8 cellular contexts compared by ENCODE assay signal in genomic region chr20:4740774-4741431, GRCh38. TPM values are rescaled to one million over a fixed set of nuclear protein-coding genes. Genes with fewer than 3 reads are reported as not detected.
DNase-seq lines count a peak whose midpoint lies in the region; ATAC-seq, FAIRE-seq and TF ChIP-seq lines count a peak whose summit lies in the region.

No MANE protein-coding gene starts in this region.

- H3K27me3 ChIP-seq in BE2C (no peaks in the 10 kb centered on the region), SK-N-SH (ENCODE audit: insufficient read depth) (peaks cover 18% of the 10 kb centered on the region; the same call in 1 of the 2 replicates), hepatocyte (peaks cover 8% of the 10 kb centered on the region)

- peak; percentile 49 for TF ChIP-seq RAD21 in SK-N-SH (IDR thresholded peaks at IDR 0.05; ENCODE audit: low read length)

- no peak for ATAC-seq in HG02973 (IDR thresholded peaks at IDR 0.05; ENCODE audit: unreplicated experiment)

- H3K4me3 ChIP-seq in BE2C (ENCODE audit: low read depth, low read length): no peak overlapping the region
- H3K4me3 ChIP-seq in SK-N-SH (ENCODE audit: low read depth in 2 of 2, low read length in 1 of 2): peak overlapping the region in 1 of 2 experiments; percentile 42; a peak in 1 of 4 replicates
- no peak overlapping the region for H3K4me3 ChIP-seq in hepatocyte

- H3K9me3 ChIP-seq in BE2C (no peaks in the 10 kb centered on the region), SK-N-SH (no peaks in the 10 kb centered on the region), hepatocyte (ENCODE audit: low read depth) (no peaks in the 10 kb centered on the region)

- H3K4me1 Mint-ChIP-seq in activated naive CD4-positive, alpha-beta T cell treated with anti-CD3 and anti-CD28 coated beads for 36 hours (ENCODE audit: low read depth): no peaks in the 10 kb centered on the region

- H3F3A ChIP-seq in SK-N-SH (replicated peaks; ENCODE audit: insufficient read depth): no peaks in the 10 kb centered on the region

- no peak for TF ChIP-seq POLR2A in H54 (IDR thresholded peaks at IDR 0.05; ENCODE audit: low read depth, low read length)

- intact Hi-C loops in activated naive CD4-positive, alpha-beta T cell treated with anti-CD3 and anti-CD28 coated beads for 36 hours (cut with micrococcal nuclease): loop anchor here (1.0 kb wide), 1 partner anchor 215 kb away; no protein-coding TSS in a partner anchor

- no peaks in the 10 kb centered on the region for H3K9me3 Mint-ChIP-seq in activated naive CD4-positive, alpha-beta T cell treated with anti-CD3 and anti-CD28 coated beads for 36 hours

- CTCF ChIA-PET in SK-N-SH (lab: Yijun Ruan, JAX): interaction anchor here (0.6 to 5.0 kb wide), 37 partner anchors 8 to 616 kb away, joined by 3 to 21 read pairs (median 4); partner anchors contain the start of gene PRND
- CTCF ChIA-PET in activated naive CD4-positive, alpha-beta T cell treated with anti-CD3 and anti-CD28 coated beads for 36 hours (lab: Charles Lee): interaction anchor here (0.6 to 2.2 kb wide), 25 partner anchors 8 to 633 kb away, joined by 3 to 15 read pairs (median 4); no protein-coding TSS in a partner anchor

- H2AFZ ChIP-seq in SK-N-SH (ENCODE audit: low read depth) (no peak overlapping the region), hepatocyte (no peak overlapping the region)

- peaks cover 3% of the 10 kb centered on the region for H3K27me3 Mint-ChIP-seq in activated naive CD4-positive, alpha-beta T cell treated with anti-CD3 and anti-CD28 coated beads for 36 hours (ENCODE audit: low read depth)

- 5% methylated on average over 10 of the region's 10 CpGs for WGBS in SK-N-SH (ENCODE audit: low lambda C conversion rate)
- WGBS in hepatocyte (ENCODE audit: low lambda C conversion rate, missing lambda C conversion rate): 41% methylated on average over 10 of the region's 10 CpGs

- no peak for TF ChIP-seq EP300 in SK-N-SH (IDR thresholded peaks at IDR 0.05; ENCODE audit: borderline replicate concordance in 1 of 2, low read depth in 1 of 2, low read length in 1 of 2)

- no peaks in the 10 kb centered on the region for H3K79me2 ChIP-seq in SK-N-SH (ENCODE audit: insufficient read depth)
- H3K79me2 ChIP-seq in hepatocyte: no peaks in the 10 kb centered on the region

- POLR2A ChIA-PET in SK-N-SH (lab: Yijun Ruan, JAX): no interaction called here

- no peak overlapping the region for H3K27ac ChIP-seq in SK-N-SH (ENCODE audit: low read depth in 2 of 2, low read length in 1 of 2)
- no peak overlapping the region for H3K27ac ChIP-seq in hepatocyte

- H4K20me1 ChIP-seq in SK-N-SH (ENCODE audit: insufficient read depth) (no peaks in the 10 kb centered on the region), hepatocyte (ENCODE audit: insufficient read depth, poor library complexity, severe bottlenecking) (no peaks in the 10 kb centered on the region)

- H3K36me3 Mint-ChIP-seq in activated naive CD4-positive, alpha-beta T cell treated with anti-CD3 and anti-CD28 coated beads for 36 hours (ENCODE audit: low read depth): no peaks in the 10 kb centered on the region

- H3K4me1 ChIP-seq in BE2C: no peaks in the 10 kb centered on the region
- no peaks in the 10 kb centered on the region for H3K4me1 ChIP-seq in SK-N-SH (ENCODE audit: control insufficient read depth in 1 of 2, insufficient read depth in 2 of 2, low read depth in 1 of 2, low read length in 1 of 2)
- H3K4me1 ChIP-seq in hepatocyte (ENCODE audit: insufficient read depth): no peaks in the 10 kb centered on the region

- no peaks in the 10 kb centered on the region for H3K36me3 ChIP-seq in BE2C
- H3K36me3 ChIP-seq in SK-N-SH (replicated peaks in 1 of 2; ENCODE audit: control insufficient read depth in 1 of 2, insufficient read depth in 2 of 2, low read length in 1 of 2): no peaks in the 10 kb centered on the region
- no peaks in the 10 kb centered on the region for H3K36me3 ChIP-seq in hepatocyte (replicated peaks; ENCODE audit: insufficient read depth, low read depth)

- H3K4me2 ChIP-seq in SK-N-SH (no peak overlapping the region), hepatocyte (no peak overlapping the region)

- H3K9ac ChIP-seq in SK-N-SH: no peak overlapping the region

- no peak overlapping the region for H3K4me3 Mint-ChIP-seq in activated naive CD4-positive, alpha-beta T cell treated with anti-CD3 and anti-CD28 coated beads for 36 hours

- no peaks in the 10 kb centered on the region for H3K9me2 ChIP-seq in SK-N-SH
- H3K9me2 ChIP-seq in hepatocyte (replicated peaks; ENCODE audit: insufficient read depth): no peaks in the 10 kb centered on the region

- no peak overlapping the region for H3K27ac Mint-ChIP-seq in activated naive CD4-positive, alpha-beta T cell treated with anti-CD3 and anti-CD28 coated beads for 36 hours

- TF ChIP-seq CTCF in BE2C (IDR thresholded peaks at IDR 0.05; ENCODE audit: low read depth, low read length): peak; percentile 82
- peak; percentile 82 for TF ChIP-seq CTCF in SK-N-SH (IDR thresholded peaks at IDR 0.05)
- TF ChIP-seq CTCF in hepatocyte (IDR thresholded peaks at IDR 0.05; ENCODE audit: poor library complexity): peak; percentile 67

- DNase-seq in BE2C (peak; percentile 62), H54 (ENCODE audit: insufficient read length, low spot score) (peak; percentile 30), SK-N-SH (peak; percentile 41), hepatocyte (ENCODE audit: low spot score) (peak; percentile 60), T1000 (lab: John Stamatoyannopoulos, UW) (no peak)
- DNase-seq in activated naive CD4-positive, alpha-beta T cell treated with anti-CD3 and anti-CD28 coated beads for 36 hours: peak; percentile 79
- peak; percentile 37 for DNase-seq in stimulated activated CD4-positive, alpha-beta T cell treated with anti-CD3 and anti-CD28 coated beads, Interleukin-2, amount 100 ng/mL, for 4 hours (ENCODE audit: low read depth)

- no peak for FAIRE-seq in H54 (lab: Jason Lieb, UNC)

TF ChIP-seq in SK-N-SH, 30 proteins besides CTCF, POLR2A, EP300 and RAD21:
- TF ChIP-seq POLR2AphosphoS5 (IDR thresholded peaks at IDR 0.05; ENCODE audit: low read depth, low read length) (no peak), ELF1 (IDR thresholded peaks at IDR 0.05) (no peak), NRF1 (IDR thresholded peaks at IDR 0.05; ENCODE audit: low read depth, low read length) (no peak), GATA2 (CRISPR knock-in tag; IDR thresholded peaks at IDR 0.05) (no peak), TAF1 (IDR thresholded peaks at IDR 0.05; ENCODE audit: borderline replicate concordance, low read depth, low read length) (no peak), ZBTB33 (IDR thresholded peaks at IDR 0.05; ENCODE audit: borderline replicate concordance, low read depth) (no peak), SMC3 (IDR thresholded peaks at IDR 0.05; ENCODE audit: low read depth, low read length) (peak; percentile 34; the same call in 1 of the 2 replicates), TEAD4 (IDR thresholded peaks at IDR 0.05; ENCODE audit: borderline replicate concordance, insufficient read depth) (no peak), PBX3 (IDR thresholded peaks at IDR 0.05) (no peak)

RNA-seq across cellular contexts. Expression of gene PRND, which starts 19.2 kb away (rescaled TPM):
- polyA plus RNA-seq in BE2C (2012; ENCODE audit: insufficient read depth, insufficient read length, low read depth): not detected
- polyA plus RNA-seq in SK-N-SH (2012; rRNA removed) (0.02 TPM in 1 of 2 replicates, not detected in the other), hepatocyte (0.34 TPM in 1 of 2 replicates, not detected in the other)
- polyA plus RNA-seq in SK-N-SH (2012; cell fraction: cytosol; rRNA removed): 0.01 and 0.03 TPM in 2 replicates
- polyA plus RNA-seq in SK-N-SH (2012; cell fraction: nucleus; rRNA removed): 0.01 TPM in 1 of 2 replicates, not detected in the other
- not detected for total RNA-seq in activated naive CD4-positive, alpha-beta T cell treated with anti-CD3 and anti-CD28 coated beads for 36 hours
- total RNA-seq in hepatocyte: 0.16 and 0.70 TPM in 2 replicates

RNA-seq across cellular contexts. Expression of gene PRNP, which starts 54.6 kb away (rescaled TPM):
- 61.9 TPM for polyA plus RNA-seq in BE2C (2012; ENCODE audit: insufficient read depth, insufficient read length, low read depth)
- polyA plus RNA-seq in SK-N-SH (2012; rRNA removed) (558 and 669 TPM in 2 replicates), hepatocyte (134 and 136 TPM in 2 replicates)
- polyA plus RNA-seq in SK-N-SH (2012; cell fraction: cytosol; rRNA removed): 311 and 514 TPM in 2 replicates
- polyA plus RNA-seq in SK-N-SH (2012; cell fraction: nucleus; rRNA removed): 151 and 328 TPM in 2 replicates
- 10 to 100 TPM; 37.4 to 37.6 TPM for total RNA-seq in activated naive CD4-positive, alpha-beta T cell treated with anti-CD3 and anti-CD28 coated beads for 36 hours
- 109 and 127 TPM in 2 replicates for total RNA-seq in hepatocyte
